ENCODE assay signal across 2 cellular contexts in genomic region chr20:40920291-40920690, GRCh38.
TF ChIP-seq lines count a peak whose summit lies in the region.

No MANE protein-coding gene starts in this region.

TF ChIP-seq in K562, 482 proteins besides CTCF, POLR2A, EP300 and RAD21 (continued from another document):
- TF ChIP-seq ZMIZ1 (IDR thresholded peaks at IDR 0.05; ENCODE audit: low read depth in 2 of 2, low read length in 2 of 2): no peak
- TF ChIP-seq FOXJ2 (tag; IDR thresholded peaks at IDR 0.05): no peak
- TF ChIP-seq ZBED1 (IDR thresholded peaks at IDR 0.05): no peak
- TF ChIP-seq SMAD4 (CRISPR knock-in tag; conservative IDR thresholded peaks at IDR 0.05): no peak
- TF ChIP-seq MCM2 (IDR thresholded peaks at IDR 0.05; ENCODE audit: low read depth): no peak
- TF ChIP-seq PRPF4 (IDR thresholded peaks at IDR 0.05; ENCODE audit: insufficient read depth, low read depth, low read length, poor library complexity, severe bottlenecking): no peak
- no peak for TF ChIP-seq POLR2B (IDR thresholded peaks at IDR 0.05; ENCODE audit: low read depth, partially characterized antibody)
- peak; percentile 57; the same call in 1 of the 2 replicates for TF ChIP-seq RAD51 (IDR thresholded peaks at IDR 0.05; ENCODE audit: borderline replicate concordance, low read depth)
- peak; percentile 42 for TF ChIP-seq USF2 (CRISPR knock-in tag; IDR thresholded peaks at IDR 0.05)
- TF ChIP-seq SMAD2 (IDR thresholded peaks at IDR 0.05; ENCODE audit: low read depth, low read length): no peak
- peak; percentile 70 for TF ChIP-seq TFE3 (CRISPR knock-in tag; IDR thresholded peaks at IDR 0.05)
- no peak for TF ChIP-seq ZNF583 (CRISPR knock-in tag; IDR thresholded peaks at IDR 0.05)
- TF ChIP-seq USF1 (CRISPR knock-in tag; IDR thresholded peaks at IDR 0.05): peak; percentile 17; the same call in 1 of the 2 replicates
- TF ChIP-seq ATF3 (IDR thresholded peaks at IDR 0.05): peak; percentile 35
- no peak for TF ChIP-seq ATF3 (CRISPR knock-in tag; conservative IDR thresholded peaks at IDR 0.05)
- TF ChIP-seq NFIX (CRISPR knock-in tag; IDR thresholded peaks at IDR 0.05; ENCODE audit: low read depth): no peak

TF ChIP-seq in GM23338, 12 proteins besides CTCF, POLR2A, EP300 and RAD21 (continued from another document):
- no peak for TF ChIP-seq ZNF462 (CRISPR knock-in tag; IDR thresholded peaks at IDR 0.05)
- no peak for TF ChIP-seq EZH2 (IDR thresholded peaks at IDR 0.05; ENCODE audit: low read depth, unreplicated experiment)
- TF ChIP-seq NANOG (IDR thresholded peaks at IDR 0.05; ENCODE audit: borderline replicate concordance): no peak
- no peak for TF ChIP-seq EZH2phosphoT487 (IDR thresholded peaks at IDR 0.05; ENCODE audit: unreplicated experiment)
